1 cellular context compared by ENCODE assay signal in genomic region chr2:231904161-231904611, GRCh38.
TF ChIP-seq lines count a peak whose summit lies in the region.

No MANE protein-coding gene starts in this region.

TF ChIP-seq in HepG2, 621 proteins besides CTCF, POLR2A, EP300 and RAD21:
- TF ChIP-seq ZNF607 (CRISPR knock-in tag; IDR thresholded peaks at IDR 0.05; ENCODE audit: borderline replicate concordance) (no peak), ZNF546 (CRISPR knock-in tag; conservative IDR thresholded peaks at IDR 0.05) (no peak), IRX3 (CRISPR knock-in tag; IDR thresholded peaks at IDR 0.05; ENCODE audit: borderline replicate concordance, low read depth) (no peak), HOXD1 (CRISPR knock-in tag; IDR thresholded peaks at IDR 0.05) (no peak)
- TF ChIP-seq, protein P1, sequence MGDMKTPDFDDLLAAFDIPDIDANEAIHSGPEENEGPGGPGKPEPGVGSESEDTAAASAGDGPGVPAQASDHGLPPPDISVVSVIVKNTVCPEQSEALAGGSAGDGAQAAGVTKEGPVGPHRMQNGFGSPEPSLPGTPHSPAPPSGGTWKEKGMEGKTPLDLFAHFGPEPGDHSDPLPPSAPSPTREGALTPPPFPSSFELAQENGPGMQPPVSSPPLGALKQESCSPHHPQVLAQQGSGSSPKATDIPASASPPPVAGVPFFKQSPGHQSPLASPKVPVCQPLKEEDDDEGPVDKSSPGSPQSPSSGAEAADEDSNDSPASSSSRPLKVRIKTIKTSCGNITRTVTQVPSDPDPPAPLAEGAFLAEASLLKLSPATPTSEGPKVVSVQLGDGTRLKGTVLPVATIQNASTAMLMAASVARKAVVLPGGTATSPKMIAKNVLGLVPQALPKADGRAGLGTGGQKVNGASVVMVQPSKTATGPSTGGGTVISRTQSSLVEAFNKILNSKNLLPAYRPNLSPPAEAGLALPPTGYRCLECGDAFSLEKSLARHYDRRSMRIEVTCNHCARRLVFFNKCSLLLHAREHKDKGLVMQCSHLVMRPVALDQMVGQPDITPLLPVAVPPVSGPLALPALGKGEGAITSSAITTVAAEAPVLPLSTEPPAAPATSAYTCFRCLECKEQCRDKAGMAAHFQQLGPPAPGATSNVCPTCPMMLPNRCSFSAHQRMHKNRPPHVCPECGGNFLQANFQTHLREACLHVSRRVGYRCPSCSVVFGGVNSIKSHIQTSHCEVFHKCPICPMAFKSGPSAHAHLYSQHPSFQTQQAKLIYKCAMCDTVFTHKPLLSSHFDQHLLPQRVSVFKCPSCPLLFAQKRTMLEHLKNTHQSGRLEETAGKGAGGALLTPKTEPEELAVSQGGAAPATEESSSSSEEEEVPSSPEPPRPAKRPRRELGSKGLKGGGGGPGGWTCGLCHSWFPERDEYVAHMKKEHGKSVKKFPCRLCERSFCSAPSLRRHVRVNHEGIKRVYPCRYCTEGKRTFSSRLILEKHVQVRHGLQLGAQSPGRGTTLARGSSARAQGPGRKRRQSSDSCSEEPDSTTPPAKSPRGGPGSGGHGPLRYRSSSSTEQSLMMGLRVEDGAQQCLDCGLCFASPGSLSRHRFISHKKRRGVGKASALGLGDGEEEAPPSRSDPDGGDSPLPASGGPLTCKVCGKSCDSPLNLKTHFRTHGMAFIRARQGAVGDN (CRISPR knock-in tag; IDR thresholded peaks at IDR 0.05): 0 out of 2 replicates have a peak, but pooled peaks have one; percentile 4
